19 cellular contexts compared by ENCODE assay signal in the genomic region with DNA sequence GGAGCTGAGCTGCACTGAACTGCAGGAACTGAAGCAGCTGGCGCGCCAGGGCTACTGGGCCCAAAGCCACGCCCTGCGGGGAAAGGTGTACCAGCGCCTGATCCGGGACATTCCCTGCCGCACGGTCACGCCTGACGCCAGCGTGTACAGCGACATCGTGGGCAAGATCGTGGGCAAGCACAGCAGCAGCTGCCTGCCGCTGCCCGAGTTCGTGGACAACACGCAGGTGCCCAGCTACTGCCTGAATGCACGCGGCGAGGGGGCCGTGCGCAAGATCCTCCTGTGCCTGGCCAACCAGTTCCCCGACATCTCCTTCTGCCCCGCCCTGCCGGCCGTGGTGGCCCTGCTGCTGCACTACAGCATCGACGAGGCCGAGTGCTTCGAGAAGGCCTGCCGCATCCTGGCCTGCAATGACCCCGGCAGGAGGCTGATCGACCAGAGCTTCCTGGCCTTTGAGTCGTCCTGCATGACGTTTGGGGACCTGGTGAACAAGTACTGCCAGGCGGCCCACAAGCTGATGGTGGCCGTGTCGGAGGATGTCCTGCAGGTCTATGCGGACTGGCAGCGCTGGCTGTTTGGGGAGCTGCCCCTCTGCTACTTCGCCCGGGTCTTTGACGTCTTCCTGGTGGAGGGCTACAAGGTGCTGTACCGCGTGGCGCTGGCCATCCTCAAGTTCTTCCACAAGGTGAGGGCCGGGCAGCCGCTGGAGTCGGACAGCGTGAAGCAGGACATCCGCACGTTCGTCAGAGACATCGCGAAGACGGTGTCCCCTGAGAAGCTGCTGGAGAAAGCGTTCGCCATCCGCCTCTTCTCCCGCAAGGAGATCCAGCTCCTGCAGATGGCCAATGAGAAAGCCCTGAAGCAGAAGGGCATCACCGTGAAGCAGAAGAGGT. TPM values are rescaled to one million over a fixed set of nuclear protein-coding genes. Genes with fewer than 3 reads are reported as not detected.
DNase-seq lines count a peak whose midpoint lies in the region; ATAC-seq and TF ChIP-seq lines count a peak whose summit lies in the region.
"Had no signal": no experiment of that assay in that cellular context is flagged by ENCODE, and none has a peak within 500 bp of the region (broad histone marks: within the 10 kb centered on the region; RNA-seq: fewer than 3 reads in every experiment).

No MANE protein-coding gene starts in this region.

- peak overlapping the region; percentile 63 to 86 (median 79) for H3K4me2 ChIP-seq in BLaER1 treated with 17β-estradiol and CSF1 and Interleukin-3, amounts not matched to agents 10 nM and 100 nM

- POLR2A ChIA-PET in CD8-positive, alpha-beta memory T cell (lab: Charles Lee): no interaction called here

- no peak overlapping the region for H3K27ac Mint-ChIP-seq in CD8-positive, alpha-beta memory T cell
- H3K27ac Mint-ChIP-seq: HFFc6 had no signal

- peaks cover 29 to 53% (median 44%) of the 10 kb centered on the region in 10 experiments for H3K4me1 ChIP-seq in BLaER1 treated with 17β-estradiol and CSF1 and Interleukin-3, amounts not matched to agents 10 nM and 100 nM
- H3K4me1 ChIP-seq in CD8-positive, alpha-beta memory T cell (ENCODE audit: insufficient read depth, low read length): peaks cover 6% of the 10 kb centered on the region
- H3K4me1 ChIP-seq in psoas muscle: peaks cover 34% of the 10 kb centered on the region

- H3K27me3 ChIP-seq in BLaER1 treated with 17β-estradiol and CSF1 and Interleukin-3, amounts not matched to agents 10 nM and 100 nM: no peaks in the 10 kb centered on the region
- H3K27me3 ChIP-seq in CD8-positive, alpha-beta memory T cell (ENCODE audit: insufficient read depth, low read length, poor library complexity, severe bottlenecking): no peaks in the 10 kb centered on the region
- H3K27me3 ChIP-seq in psoas muscle (ENCODE audit: insufficient read depth in 3 of 3, low read length in 2 of 3): no peaks in the 10 kb centered on the region
- H3K27me3 ChIP-seq: BE2C, MG63 had no signal

- no peaks in the 10 kb centered on the region for H3K27me3 Mint-ChIP-seq in CD8-positive, alpha-beta memory T cell

- H3K4me1 Mint-ChIP-seq in CD8-positive, alpha-beta memory T cell: no peaks in the 10 kb centered on the region

- intact Hi-C loops in psoas muscle (cut with DNase I): no loop called here

- H4K20me1 ChIP-seq in BLaER1 treated with 17β-estradiol and CSF1 and Interleukin-3, amounts not matched to agents 10 nM and 100 nM: peaks cover 5 to 100% (median 96%) of the 10 kb centered on the region in 11 experiments; a peak in 21 of 22 replicates

- H3K9me3 ChIP-seq in BLaER1 treated with 17β-estradiol and CSF1 and Interleukin-3, amounts not matched to agents 10 nM and 100 nM (replicated peaks in 1 of 11): no peaks in the 10 kb centered on the region
- H3K9me3 ChIP-seq in CD8-positive, alpha-beta memory T cell (ENCODE audit: low read length): no peaks in the 10 kb centered on the region
- no peaks in the 10 kb centered on the region for H3K9me3 ChIP-seq in psoas muscle
- H3K9me3 ChIP-seq: BE2C, MG63 had no signal

- H3K27ac ChIP-seq in BLaER1 treated with 17β-estradiol and CSF1 and Interleukin-3, amounts not matched to agents 10 nM and 100 nM: peak overlapping the region in 6 of 11 experiments; percentile 10 to 51 (median 35); a peak in 9 of 22 replicates
- H3K27ac ChIP-seq in CD8-positive, alpha-beta memory T cell (ENCODE audit: low read depth, low read length): peak overlapping the region; percentile 33
- H3K27ac ChIP-seq in psoas muscle: peak overlapping the region; percentile 60

- no peak overlapping the region for H3K4me3 Mint-ChIP-seq in CD8-positive, alpha-beta memory T cell
- H3K4me3 Mint-ChIP-seq: HFFc6 had no signal

- CTCF ChIA-PET in CD8-positive, alpha-beta memory T cell (lab: Charles Lee): no interaction called here

- peak; percentile 15 for ATAC-seq in esophagus mucosa
- no peak for ATAC-seq in psoas muscle
- no peak for ATAC-seq in HG03135 (IDR thresholded peaks at IDR 0.05; ENCODE audit: unreplicated experiment)
- ATAC-seq: Panc1, SK-N-SH treated with all-trans-retinoic acid at 6 μM for 48 hours had no signal

- no peak for TF ChIP-seq CTCF in psoas muscle (IDR thresholded peaks at IDR 0.05)

- H3K9me3 Mint-ChIP-seq in CD8-positive, alpha-beta memory T cell: no peaks in the 10 kb centered on the region
- H3K9me3 Mint-ChIP-seq: HFFc6 had no signal

- no peak for DNase-seq in CD8-positive, alpha-beta memory T cell
- DNase-seq in psoas muscle (no peak), 8988T (no peak), DMS153 treated with DMSO at 0.1 percent for 48 hours (lab: John Stamatoyannopoulos, UW; ENCODE audit: unreplicated experiment) (no peak)
- DNase-seq: HFFc6, Karpas-422, MG63, NCI-H1694, NCI-H524, SHP77 had no signal

- H3K9ac ChIP-seq in BLaER1 treated with 17β-estradiol and CSF1 and Interleukin-3, amounts not matched to agents 10 nM and 100 nM: peak overlapping the region in 8 of 11 experiments; percentile 45 to 71 (median 55); a peak in 10 of 22 replicates

- H3K4me3 ChIP-seq in BLaER1 treated with 17β-estradiol and CSF1 and Interleukin-3, amounts not matched to agents 10 nM and 100 nM: no peak overlapping the region
- no peak overlapping the region for H3K4me3 ChIP-seq in CD8-positive, alpha-beta memory T cell (ENCODE audit: low read length)
- H3K4me3 ChIP-seq in psoas muscle: peak overlapping the region; percentile 18
- H3K4me3 ChIP-seq: MG63 had no signal

- 87 to 90% (median 88%) methylated on average over 62 of the region's 62 CpGs for WGBS in psoas muscle, 3 donors

- H3K36me3 ChIP-seq in BLaER1 treated with 17β-estradiol and CSF1 and Interleukin-3, amounts not matched to agents 10 nM and 100 nM: peaks cover 13 to 89% (median 62%) of the 10 kb centered on the region in 11 experiments
- no peaks in the 10 kb centered on the region for H3K36me3 ChIP-seq in CD8-positive, alpha-beta memory T cell (ENCODE audit: insufficient read depth, low read length)
- H3K36me3 ChIP-seq in psoas muscle (ENCODE audit: insufficient read depth in 1 of 2, low read depth in 1 of 2): peaks cover 0 to 13% of the 10 kb centered on the region in 2 donors

- peaks cover 0 to 23% (median 2%) of the 10 kb centered on the region in 3 donors for H3K36me3 Mint-ChIP-seq in CD8-positive, alpha-beta memory T cell

RNA-seq across cellular contexts. Expression of a gene that starts 17.3 kb away (rescaled TPM):
- total RNA-seq in CD8-positive, alpha-beta memory T cell: 100 to 1,000 TPM; 154 to 157 TPM
- 101 TPM for polyA plus RNA-seq in CD8-positive, alpha-beta memory T cell
- total RNA-seq in esophagus mucosa: 205 TPM
- total RNA-seq in psoas muscle: 100 to 1,000 TPM; 116 to 193 (median 182) TPM
- polyA plus RNA-seq in psoas muscle: 100 to 1,000 TPM; 165 to 241 (median 174) TPM

RNA-seq across cellular contexts. Expression of a gene that starts 21.5 kb away (rescaled TPM):
- total RNA-seq in CD8-positive, alpha-beta memory T cell: 10 to 100 TPM; 28.3 to 32.7 TPM
- 3.5 TPM for polyA plus RNA-seq in CD8-positive, alpha-beta memory T cell
- 2.0 TPM for total RNA-seq in esophagus mucosa
- 1 to 10 TPM; 6.0 to 8.9 (median 6.5) TPM for total RNA-seq in psoas muscle
- polyA plus RNA-seq in psoas muscle: 1 to 10 TPM; 3.2 to 5.4 (median 4.8) TPM

RNA-seq across cellular contexts. Expression of a gene that starts 23.7 kb away (rescaled TPM):
- total RNA-seq in CD8-positive, alpha-beta memory T cell: 10 to 100 TPM; 34.1 to 35.5 TPM
- 21.2 TPM for polyA plus RNA-seq in CD8-positive, alpha-beta memory T cell
- 19.0 TPM for total RNA-seq in esophagus mucosa
- 10 to 100 TPM in 1 of 4 donors, 1 to 10 TPM in 3; 5.7 to 12.4 (median 9.3) TPM for total RNA-seq in psoas muscle
- 10 to 100 TPM in 2 of 3 donors, 1 to 10 TPM in 1; 5.4 to 12.6 (median 11.8) TPM for polyA plus RNA-seq in psoas muscle

RNA-seq across cellular contexts. Expression of a gene that starts 25.4 kb away (rescaled TPM):
- total RNA-seq in CD8-positive, alpha-beta memory T cell: not detected
- not detected for polyA plus RNA-seq in CD8-positive, alpha-beta memory T cell
- total RNA-seq in esophagus mucosa (0.08 TPM), psoas muscle (under 1 TPM in 3 of 4 donors, not detected in 1; 0.13 to 0.20 (median 0.14) TPM)
- under 1 TPM in 1 of 3 donors, not detected in 2; 0.01 TPM for polyA plus RNA-seq in psoas muscle
- total RNA-seq: Daoy, HT-29 had no signal

RNA-seq across cellular contexts. Expression of a gene that starts 34.7 kb away (rescaled TPM):
- total RNA-seq in CD8-positive, alpha-beta memory T cell: under 1 TPM in 1 of 2 experiments, not detected in 1; 0.16 TPM
- 3.3 TPM for polyA plus RNA-seq in CD8-positive, alpha-beta memory T cell
- total RNA-seq in esophagus mucosa (not detected), psoas muscle (under 1 TPM in 1 of 4 donors, not detected in 3; 0.22 TPM)
- polyA plus RNA-seq in psoas muscle: under 1 TPM; 0.16 to 0.32 (median 0.17) TPM
- total RNA-seq: Daoy, H1, HFFc6 had no signal
- polyA plus RNA-seq: H1 had no signal
